ENCODE assay signal across 8 cellular contexts in genomic region chr20:32521780-32522524, GRCh38.
A peak's percentile ranks its signal among the peaks of the same experiment; 100 is the strongest.
DNase-seq lines count a peak whose midpoint lies in the region; ATAC-seq and TF ChIP-seq lines count a peak whose summit lies in the region.

No MANE protein-coding gene starts in this region.

- H3K79me1 ChIP-seq in mesenchymal stem cell (replicated peaks; ENCODE audit: low read length, poor library complexity, severe bottlenecking) = no peaks in the 10 kb centered on the region

- H3K27ac Mint-ChIP-seq in CD14-positive monocyte = no peak overlapping the region
- peak overlapping the region; percentile 83 for H3K27ac Mint-ChIP-seq in activated CD8-positive, alpha-beta T cell treated with anti-CD3 and anti-CD28 coated beads for 36 hours

- H2BK5ac ChIP-seq in mesenchymal stem cell (ENCODE audit: low read depth, low read length, poor library complexity, severe bottlenecking) = no peak overlapping the region

- H3K4me3 ChIP-seq in mesenchymal stem cell (ENCODE audit: insufficient read depth in 1 of 2, low read depth in 1 of 2, low read length in 2 of 2) = no peak overlapping the region

- no peak overlapping the region for H2AFZ ChIP-seq in mesenchymal stem cell (ENCODE audit: low read depth, low read length)

- no peak overlapping the region for H3K23ac ChIP-seq in mesenchymal stem cell (ENCODE audit: low read length in 2 of 2)

- no peak overlapping the region for H2AK5ac ChIP-seq in mesenchymal stem cell (ENCODE audit: low read length, severe bottlenecking)

- peaks cover 0 to 4% of the 10 kb centered on the region in 2 experiments for H3K36me3 ChIP-seq in mesenchymal stem cell (ENCODE audit: control insufficient read depth in 1 of 2, insufficient read depth in 2 of 2, low read depth in 1 of 2, low read length in 2 of 2)

- peaks cover 33% of the 10 kb centered on the region for H3K4me1 Mint-ChIP-seq in CD14-positive monocyte
- peaks cover 57% of the 10 kb centered on the region for H3K4me1 Mint-ChIP-seq in activated CD8-positive, alpha-beta T cell treated with anti-CD3 and anti-CD28 coated beads for 36 hours (ENCODE audit: low read depth)

- DNase-seq in CD14-positive monocyte (ENCODE audit: low spot score) (peak; percentile 64), HCEC 1CT (peak; percentile 36), NCI-H524 treated with DMSO at 0.1 percent for 48 hours (lab: John Stamatoyannopoulos, UW) (peak; percentile 48), mesenchymal stem cell (peak; percentile 54), stromal cell of bone marrow (ENCODE audit: low read depth) (peak; percentile 18)
- DNase-seq in activated CD8-positive, alpha-beta T cell treated with anti-CD3 and anti-CD28 coated beads for 36 hours = peak; percentile 72
- DNase-seq in effector CD8-positive, alpha-beta T cell (lab: John Stamatoyannopoulos, UW) = peak; percentile 57

- WGBS in mesenchymal stem cell = 9% methylated on average over 15 of the region's 15 CpGs

- peak; percentile 87 for TF ChIP-seq CTCF in CD14-positive monocyte (IDR thresholded peaks at IDR 0.05)
- TF ChIP-seq CTCF in activated CD8-positive, alpha-beta T cell treated with anti-CD3 and anti-CD28 coated beads for 36 hours (IDR thresholded peaks at IDR 0.05) = peak; percentile 94

- H3K27ac ChIP-seq in mesenchymal stem cell (ENCODE audit: low read length, poor library complexity, severe bottlenecking) = no peak overlapping the region

- peaks cover 8 to 27% of the 10 kb centered on the region in 2 donors for H3K36me3 Mint-ChIP-seq in CD14-positive monocyte
- H3K36me3 Mint-ChIP-seq in activated CD8-positive, alpha-beta T cell treated with anti-CD3 and anti-CD28 coated beads for 36 hours (ENCODE audit: low read depth) = peaks cover 10% of the 10 kb centered on the region

- H4K91ac ChIP-seq in mesenchymal stem cell (ENCODE audit: low read length) = no peak overlapping the region

- CTCF ChIA-PET in activated CD8-positive, alpha-beta T cell treated with anti-CD3 and anti-CD28 coated beads for 36 hours (lab: Charles Lee) = interaction anchor here (0.6 to 12.7 kb wide), 37 partner anchors 11 to 422 kb away, joined by 3 to 256 read pairs (median 5); partner anchors contain the start of gene C20orf203

- no peak overlapping the region for H3K4ac ChIP-seq in mesenchymal stem cell (ENCODE audit: low read depth in 1 of 2, low read length in 2 of 2)

- peaks cover 0 to 4% (median 0%) of the 10 kb centered on the region in 3 donors for H3K27me3 Mint-ChIP-seq in CD14-positive monocyte (ENCODE audit: low read depth in 3 of 3)
- H3K27me3 Mint-ChIP-seq in activated CD8-positive, alpha-beta T cell treated with anti-CD3 and anti-CD28 coated beads for 36 hours = no peaks in the 10 kb centered on the region

- peaks cover 27% of the 10 kb centered on the region for H3K4me1 ChIP-seq in mesenchymal stem cell (ENCODE audit: control insufficient read depth, insufficient read depth, low read depth, low read length)

- no peak overlapping the region for H3K9ac ChIP-seq in mesenchymal stem cell (ENCODE audit: low read length)

- ATAC-seq in activated CD8-positive, alpha-beta T cell treated with anti-CD3 and anti-CD28 coated beads for 36 hours = peak; percentile 67
- no peak for ATAC-seq in HG02623 (IDR thresholded peaks at IDR 0.05; ENCODE audit: unreplicated experiment)

- no peaks in the 10 kb centered on the region for H3K9me3 Mint-ChIP-seq in CD14-positive monocyte
- H3K9me3 Mint-ChIP-seq in activated CD8-positive, alpha-beta T cell treated with anti-CD3 and anti-CD28 coated beads for 36 hours = no peaks in the 10 kb centered on the region

- intact Hi-C loops in CD14-positive monocyte (cut with micrococcal nuclease) = loop anchor here (1.0 to 5.0 kb wide), 3 partner anchors 128 to 255 kb away; no protein-coding TSS in a partner anchor
- intact Hi-C loops in activated CD8-positive, alpha-beta T cell treated with anti-CD3 and anti-CD28 coated beads for 36 hours (cut with micrococcal nuclease) = loop anchor here (1.0 kb wide), 1 partner anchor 131 kb away; no protein-coding TSS in a partner anchor

- no peak overlapping the region for H4K8ac ChIP-seq in mesenchymal stem cell (ENCODE audit: low read length)

- H3K18ac ChIP-seq in mesenchymal stem cell (ENCODE audit: low read depth in 1 of 2, low read length in 2 of 2) = no peak overlapping the region

- H3K4me2 ChIP-seq in mesenchymal stem cell (ENCODE audit: low read length, poor library complexity, severe bottlenecking) = no peak overlapping the region

- H2BK15ac ChIP-seq in mesenchymal stem cell (ENCODE audit: low read depth, poor library complexity, severe bottlenecking) = no peak overlapping the region

- peaks cover 0 to 20% of the 10 kb centered on the region in 2 experiments for H3K27me3 ChIP-seq in mesenchymal stem cell (ENCODE audit: control insufficient read depth in 1 of 2, insufficient read depth in 1 of 2, low read length in 2 of 2)

- H2BK12ac ChIP-seq in mesenchymal stem cell (ENCODE audit: low read length in 2 of 2) = peak overlapping the region in 1 of 2 experiments; percentile 24

- H3K14ac ChIP-seq in mesenchymal stem cell (ENCODE audit: low read length in 2 of 2) = no peak overlapping the region

- no peaks in the 10 kb centered on the region for H3K9me3 ChIP-seq in mesenchymal stem cell (ENCODE audit: control insufficient read depth, low read length)

- H3K4me3 Mint-ChIP-seq in CD14-positive monocyte = no peak overlapping the region
- H3K4me3 Mint-ChIP-seq in activated CD8-positive, alpha-beta T cell treated with anti-CD3 and anti-CD28 coated beads for 36 hours = no peak overlapping the region

- POLR2A ChIA-PET in activated CD8-positive, alpha-beta T cell treated with anti-CD3 and anti-CD28 coated beads for 36 hours (lab: Charles Lee) = interaction anchor here (0.6 to 10.0 kb wide), 6 partner anchors 7 to 128 kb away, joined by 3 to 90 read pairs (median 4); no protein-coding TSS in a partner anchor

- no peak overlapping the region for H2BK120ac ChIP-seq in mesenchymal stem cell (ENCODE audit: low read depth, low read length)

Comparison
In these comparisons a context has a peak if more than half of its experiments do, and no peak if none do; other contexts are left out.
1. DNase-seq: peak in every context shown above with its lines; median percentile 72 in activated CD8-positive, alpha-beta T cell treated with anti-CD3 and anti-CD28 coated beads for 36 hours; 64 in CD14-positive monocyte; 57 in effector CD8-positive, alpha-beta T cell; 54 in mesenchymal stem cell; 48 in NCI-H524 treated with DMSO at 0.1 percent for 48 hours; 36 in HCEC 1CT; 18 in stromal cell of bone marrow.